Comparison of ENCODE assay signal across 1 cellular context in the genomic region with DNA sequence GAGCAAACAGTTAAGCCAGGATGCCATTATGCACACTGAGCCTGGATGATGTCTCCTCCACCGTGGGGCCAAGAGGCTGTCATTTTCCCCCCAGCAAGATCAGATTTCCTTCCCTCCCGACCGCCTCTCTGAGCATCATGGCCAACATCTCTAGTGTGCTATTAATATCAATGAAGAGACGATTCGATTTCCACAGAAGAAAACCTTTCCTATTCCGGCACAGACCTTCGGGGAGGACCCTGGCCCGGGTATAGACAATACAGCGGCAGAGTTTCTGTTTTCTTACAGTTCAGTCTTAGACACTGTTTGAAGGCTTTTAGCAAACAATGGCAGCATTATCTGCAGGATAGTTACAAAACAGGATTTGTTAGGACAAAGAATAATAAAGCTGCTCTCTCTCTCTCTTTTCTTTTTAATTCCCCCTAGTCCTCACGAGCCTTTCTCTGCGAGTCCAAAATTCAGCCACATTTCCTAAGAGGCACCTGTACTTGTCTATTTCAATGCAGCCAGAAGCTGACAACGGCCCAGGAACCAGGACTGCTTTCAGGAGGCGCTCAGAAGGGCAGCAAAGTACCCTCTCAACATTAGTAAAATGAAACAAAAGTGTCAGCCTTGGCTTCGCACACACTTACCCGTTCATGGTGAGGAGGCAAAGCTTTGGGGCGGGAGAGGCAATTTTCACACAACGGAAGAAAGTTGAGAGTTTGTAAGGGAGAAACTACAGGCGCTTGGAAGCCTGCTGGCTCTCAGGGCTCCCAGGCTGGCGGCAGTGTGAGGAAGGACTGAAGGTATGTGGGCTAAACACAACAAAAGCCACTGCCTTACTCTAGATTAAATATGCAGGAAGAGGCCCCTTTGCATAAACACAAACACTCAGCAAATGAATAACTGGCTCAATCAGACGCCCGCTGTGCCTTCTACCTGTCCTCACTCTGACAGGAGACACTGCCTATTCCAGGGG.
TF ChIP-seq lines count a peak whose summit lies in the region.

No MANE protein-coding gene starts in this region.

TF ChIP-seq in HepG2, 621 proteins besides CTCF, POLR2A, EP300 and RAD21 (continued from another document):
- TF ChIP-seq, protein P1, sequence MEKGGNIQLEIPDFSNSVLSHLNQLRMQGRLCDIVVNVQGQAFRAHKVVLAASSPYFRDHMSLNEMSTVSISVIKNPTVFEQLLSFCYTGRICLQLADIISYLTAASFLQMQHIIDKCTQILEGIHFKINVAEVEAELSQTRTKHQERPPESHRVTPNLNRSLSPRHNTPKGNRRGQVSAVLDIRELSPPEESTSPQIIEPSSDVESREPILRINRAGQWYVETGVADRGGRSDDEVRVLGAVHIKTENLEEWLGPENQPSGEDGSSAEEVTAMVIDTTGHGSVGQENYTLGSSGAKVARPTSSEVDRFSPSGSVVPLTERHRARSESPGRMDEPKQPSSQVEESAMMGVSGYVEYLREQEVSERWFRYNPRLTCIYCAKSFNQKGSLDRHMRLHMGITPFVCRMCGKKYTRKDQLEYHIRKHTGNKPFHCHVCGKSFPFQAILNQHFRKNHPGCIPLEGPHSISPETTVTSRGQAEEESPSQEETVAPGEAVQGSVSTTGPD (CRISPR knock-in tag; IDR thresholded peaks at IDR 0.05): no peak
- TF ChIP-seq ZNF749 (CRISPR knock-in tag; IDR thresholded peaks at IDR 0.05; ENCODE audit: borderline replicate concordance): no peak
- peak; percentile 26; the same call in 1 of the 2 replicates for TF ChIP-seq HNF4A (CRISPR knock-in tag; IDR thresholded peaks at IDR 0.05)
- TF ChIP-seq ISL2 (CRISPR knock-in tag; IDR thresholded peaks at IDR 0.05): peak; percentile 66; the same call in 1 of the 2 replicates
- no peak for TF ChIP-seq TRIM24 (CRISPR knock-in tag; IDR thresholded peaks at IDR 0.05)
- no peak for TF ChIP-seq JUND (CRISPR knock-in tag; IDR thresholded peaks at IDR 0.05)
- TF ChIP-seq HMG20B (CRISPR knock-in tag; conservative IDR thresholded peaks at IDR 0.05): no peak
- TF ChIP-seq SPEN (CRISPR knock-in tag; IDR thresholded peaks at IDR 0.05; ENCODE audit: low read depth): no peak
- TF ChIP-seq, protein P2, sequence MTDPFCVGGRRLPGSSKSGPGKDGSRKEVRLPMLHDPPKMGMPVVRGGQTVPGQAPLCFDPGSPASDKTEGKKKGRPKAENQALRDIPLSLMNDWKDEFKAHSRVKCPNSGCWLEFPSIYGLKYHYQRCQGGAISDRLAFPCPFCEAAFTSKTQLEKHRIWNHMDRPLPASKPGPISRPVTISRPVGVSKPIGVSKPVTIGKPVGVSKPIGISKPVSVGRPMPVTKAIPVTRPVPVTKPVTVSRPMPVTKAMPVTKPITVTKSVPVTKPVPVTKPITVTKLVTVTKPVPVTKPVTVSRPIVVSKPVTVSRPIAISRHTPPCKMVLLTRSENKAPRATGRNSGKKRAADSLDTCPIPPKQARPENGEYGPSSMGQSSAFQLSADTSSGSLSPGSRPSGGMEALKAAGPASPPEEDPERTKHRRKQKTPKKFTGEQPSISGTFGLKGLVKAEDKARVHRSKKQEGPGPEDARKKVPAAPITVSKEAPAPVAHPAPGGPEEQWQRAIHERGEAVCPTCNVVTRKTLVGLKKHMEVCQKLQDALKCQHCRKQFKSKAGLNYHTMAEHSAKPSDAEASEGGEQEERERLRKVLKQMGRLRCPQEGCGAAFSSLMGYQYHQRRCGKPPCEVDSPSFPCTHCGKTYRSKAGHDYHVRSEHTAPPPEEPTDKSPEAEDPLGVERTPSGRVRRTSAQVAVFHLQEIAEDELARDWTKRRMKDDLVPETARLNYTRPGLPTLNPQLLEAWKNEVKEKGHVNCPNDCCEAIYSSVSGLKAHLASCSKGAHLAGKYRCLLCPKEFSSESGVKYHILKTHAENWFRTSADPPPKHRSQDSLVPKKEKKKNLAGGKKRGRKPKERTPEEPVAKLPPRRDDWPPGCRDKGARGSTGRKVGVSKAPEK (CRISPR knock-in tag; IDR thresholded peaks at IDR 0.05; ENCODE audit: borderline replicate concordance): no peak
- TF ChIP-seq MTA3 (CRISPR knock-in tag; IDR thresholded peaks at IDR 0.05): no peak
- no peak for TF ChIP-seq TBP (CRISPR knock-in tag; IDR thresholded peaks at IDR 0.05)
- TF ChIP-seq TEAD2 (CRISPR knock-in tag; IDR thresholded peaks at IDR 0.05): no peak
- TF ChIP-seq ETV5 (CRISPR knock-in tag; IDR thresholded peaks at IDR 0.05; ENCODE audit: borderline replicate concordance): no peak
- TF ChIP-seq, protein P3, sequence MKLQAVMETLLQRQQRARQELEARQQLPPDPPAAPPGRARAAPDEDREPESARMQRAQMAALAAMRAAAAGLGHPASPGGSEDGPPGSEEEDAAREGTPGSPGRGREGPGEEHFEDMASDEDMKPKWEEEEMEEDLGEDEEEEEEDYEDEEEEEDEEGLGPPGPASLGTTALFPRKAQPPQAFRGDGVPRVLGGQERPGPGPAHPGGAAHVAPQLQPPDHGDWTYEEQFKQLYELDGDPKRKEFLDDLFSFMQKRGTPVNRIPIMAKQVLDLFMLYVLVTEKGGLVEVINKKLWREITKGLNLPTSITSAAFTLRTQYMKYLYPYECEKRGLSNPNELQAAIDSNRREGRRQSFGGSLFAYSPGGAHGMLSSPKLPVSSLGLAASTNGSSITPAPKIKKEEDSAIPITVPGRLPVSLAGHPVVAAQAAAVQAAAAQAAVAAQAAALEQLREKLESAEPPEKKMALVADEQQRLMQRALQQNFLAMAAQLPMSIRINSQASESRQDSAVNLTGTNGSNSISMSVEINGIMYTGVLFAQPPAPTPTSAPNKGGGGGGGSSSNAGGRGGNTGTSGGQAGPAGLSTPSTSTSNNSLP (IDR thresholded peaks at IDR 0.05; ENCODE audit: low read depth, low read length): 0 out of 2 replicates have a peak, but pooled peaks have one; percentile 17
- TF ChIP-seq SOX6 (IDR thresholded peaks at IDR 0.05): no peak
- TF ChIP-seq SOX6 (CRISPR knock-in tag; IDR thresholded peaks at IDR 0.05): peak; percentile 92
- TF ChIP-seq TGIF2 (CRISPR knock-in tag; IDR thresholded peaks at IDR 0.05): 0 out of 2 replicates have a peak, but pooled peaks have one; percentile 18
- TF ChIP-seq, protein P4, sequence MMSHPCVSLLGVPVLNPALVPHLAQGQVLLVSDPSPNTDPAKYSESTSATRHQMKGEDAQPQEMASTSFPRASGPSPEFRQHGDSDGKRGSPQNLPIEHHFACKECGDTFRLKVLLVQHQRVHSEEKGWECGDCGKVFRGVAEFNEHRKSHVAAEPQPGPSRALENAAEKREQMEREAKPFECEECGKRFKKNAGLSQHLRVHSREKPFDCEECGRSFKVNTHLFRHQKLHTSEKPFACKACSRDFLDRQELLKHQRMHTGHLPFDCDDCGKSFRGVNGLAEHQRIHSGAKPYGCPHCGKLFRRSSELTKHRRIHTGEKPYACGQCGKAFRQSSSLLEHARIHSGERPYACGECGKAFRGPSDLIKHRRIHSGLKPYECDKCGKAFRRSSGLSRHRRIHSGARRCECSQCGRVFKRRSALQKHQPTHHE (CRISPR knock-in tag; IDR thresholded peaks at IDR 0.05; ENCODE audit: borderline replicate concordance): no peak
- TF ChIP-seq, protein P5, sequence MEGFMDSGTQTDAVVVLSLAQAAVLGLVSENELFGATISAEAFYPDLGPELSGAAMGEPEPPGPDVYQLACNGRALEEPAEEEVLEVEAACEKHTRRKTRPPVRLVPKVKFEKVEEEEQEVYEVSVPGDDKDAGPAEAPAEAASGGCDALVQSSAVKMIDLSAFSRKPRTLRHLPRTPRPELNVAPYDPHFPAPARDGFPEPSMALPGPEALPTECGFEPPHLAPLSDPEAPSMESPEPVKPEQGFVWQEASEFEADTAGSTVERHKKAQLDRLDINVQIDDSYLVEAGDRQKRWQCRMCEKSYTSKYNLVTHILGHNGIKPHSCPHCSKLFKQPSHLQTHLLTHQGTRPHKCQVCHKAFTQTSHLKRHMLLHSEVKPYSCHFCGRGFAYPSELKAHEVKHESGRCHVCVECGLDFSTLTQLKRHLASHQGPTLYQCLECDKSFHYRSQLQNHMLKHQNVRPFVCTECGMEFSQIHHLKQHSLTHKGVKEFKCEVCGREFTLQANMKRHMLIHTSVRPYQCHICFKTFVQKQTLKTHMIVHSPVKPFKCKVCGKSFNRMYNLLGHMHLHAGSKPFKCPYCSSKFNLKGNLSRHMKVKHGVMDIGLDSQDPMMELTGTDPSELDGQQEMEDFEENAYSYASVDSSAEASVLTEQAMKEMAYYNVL (CRISPR knock-in tag; IDR thresholded peaks at IDR 0.05; ENCODE audit: borderline replicate concordance): no peak; the same call in 1 of the 2 replicates
- TF ChIP-seq SMAD3 (CRISPR knock-in tag; IDR thresholded peaks at IDR 0.05): no peak
